1 cellular context compared by ENCODE assay signal in the genomic region with DNA sequence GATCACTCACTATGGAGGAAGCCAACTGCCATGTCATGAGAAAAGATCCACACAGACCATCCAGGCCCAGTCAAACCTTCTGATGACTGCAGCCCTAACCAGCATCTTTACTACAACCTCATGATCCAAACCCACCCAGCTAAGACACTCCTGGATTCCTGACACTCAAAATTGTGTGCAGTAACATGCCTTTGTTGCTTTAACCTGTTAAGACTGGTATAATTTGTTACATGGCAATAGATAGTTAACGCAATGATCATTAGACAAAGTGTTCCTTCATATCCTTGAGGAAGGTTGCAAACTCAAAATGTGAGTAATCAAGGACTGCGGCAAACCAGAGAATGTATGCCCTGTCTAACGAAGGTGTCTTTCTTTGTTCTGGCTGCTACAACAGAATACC.
TF ChIP-seq lines count a peak whose summit lies in the region.

No MANE protein-coding gene starts in this region.

TF ChIP-seq in A549, 52 proteins besides CTCF, POLR2A, EP300 and RAD21:
- TF ChIP-seq JUNB (IDR thresholded peaks at IDR 0.05) (no peak), CHD2 (IDR thresholded peaks at IDR 0.05; ENCODE audit: low read length, partially characterized antibody) (no peak), BHLHE40 (IDR thresholded peaks at IDR 0.05; ENCODE audit: low read depth, low read length) (no peak), ZNF302 (CRISPR knock-in tag; IDR thresholded peaks at IDR 0.05) (no peak), MAFK (IDR thresholded peaks at IDR 0.05; ENCODE audit: partially characterized antibody) (no peak), HEYL (CRISPR knock-in tag; IDR thresholded peaks at IDR 0.05) (no peak), RARB (CRISPR knock-in tag; IDR thresholded peaks at IDR 0.05) (no peak), FOSL2 (IDR thresholded peaks at IDR 0.05) (no peak), FOSL2 (CRISPR knock-in tag; IDR thresholded peaks at IDR 0.05) (no peak), SMC3 (IDR thresholded peaks at IDR 0.05) (no peak)
- TF ChIP-seq, protein P1, sequence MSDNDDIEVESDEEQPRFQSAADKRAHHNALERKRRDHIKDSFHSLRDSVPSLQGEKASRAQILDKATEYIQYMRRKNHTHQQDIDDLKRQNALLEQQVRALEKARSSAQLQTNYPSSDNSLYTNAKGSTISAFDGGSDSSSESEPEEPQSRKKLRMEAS (IDR thresholded peaks at IDR 0.05), result no peak
- TF ChIP-seq, protein P2, sequence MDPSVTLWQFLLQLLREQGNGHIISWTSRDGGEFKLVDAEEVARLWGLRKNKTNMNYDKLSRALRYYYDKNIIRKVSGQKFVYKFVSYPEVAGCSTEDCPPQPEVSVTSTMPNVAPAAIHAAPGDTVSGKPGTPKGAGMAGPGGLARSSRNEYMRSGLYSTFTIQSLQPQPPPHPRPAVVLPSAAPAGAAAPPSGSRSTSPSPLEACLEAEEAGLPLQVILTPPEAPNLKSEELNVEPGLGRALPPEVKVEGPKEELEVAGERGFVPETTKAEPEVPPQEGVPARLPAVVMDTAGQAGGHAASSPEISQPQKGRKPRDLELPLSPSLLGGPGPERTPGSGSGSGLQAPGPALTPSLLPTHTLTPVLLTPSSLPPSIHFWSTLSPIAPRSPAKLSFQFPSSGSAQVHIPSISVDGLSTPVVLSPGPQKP (IDR thresholded peaks at IDR 0.05; ENCODE audit: low read depth, low read length), result no peak
- TF ChIP-seq, protein P3, sequence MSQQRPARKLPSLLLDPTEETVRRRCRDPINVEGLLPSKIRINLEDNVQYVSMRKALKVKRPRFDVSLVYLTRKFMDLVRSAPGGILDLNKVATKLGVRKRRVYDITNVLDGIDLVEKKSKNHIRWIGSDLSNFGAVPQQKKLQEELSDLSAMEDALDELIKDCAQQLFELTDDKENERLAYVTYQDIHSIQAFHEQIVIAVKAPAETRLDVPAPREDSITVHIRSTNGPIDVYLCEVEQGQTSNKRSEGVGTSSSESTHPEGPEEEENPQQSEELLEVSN (IDR thresholded peaks at IDR 0.05; ENCODE audit: borderline replicate concordance, low read depth), result no peak
